1 cellular context compared by ENCODE assay signal in genomic region chr18:59835656-59836379, GRCh38.
TF ChIP-seq lines count a peak whose summit lies in the region.

No MANE protein-coding gene starts in this region.

TF ChIP-seq in GM23338, 12 proteins besides CTCF, POLR2A, EP300 and RAD21:
- TF ChIP-seq ZNF462 (CRISPR knock-in tag; IDR thresholded peaks at IDR 0.05), result no peak
- TF ChIP-seq CREB1 (CRISPR knock-in tag; IDR thresholded peaks at IDR 0.05; ENCODE audit: low read depth), result no peak
- no peak for TF ChIP-seq EZH2 (IDR thresholded peaks at IDR 0.05; ENCODE audit: low read depth, unreplicated experiment)
- TF ChIP-seq ZNF331 (CRISPR knock-in tag; IDR thresholded peaks at IDR 0.05; ENCODE audit: low read depth), result no peak
- TF ChIP-seq EZH2phosphoT487 (IDR thresholded peaks at IDR 0.05; ENCODE audit: unreplicated experiment), result no peak
- TF ChIP-seq NANOG (IDR thresholded peaks at IDR 0.05; ENCODE audit: borderline replicate concordance), result no peak
- TF ChIP-seq REST (IDR thresholded peaks at IDR 0.05; ENCODE audit: unreplicated experiment), result no peak
- no peak for TF ChIP-seq JUNB (IDR thresholded peaks at IDR 0.05; ENCODE audit: unreplicated experiment)
- no peak for TF ChIP-seq POLR2AphosphoS5 (IDR thresholded peaks at IDR 0.05; ENCODE audit: low read depth)
- no peak for TF ChIP-seq STAT1 (IDR thresholded peaks at IDR 0.05; ENCODE audit: unreplicated experiment)
- TF ChIP-seq ETS1 (IDR thresholded peaks at IDR 0.05), result no peak
- no peak for TF ChIP-seq ZNF114 (CRISPR knock-in tag; IDR thresholded peaks at IDR 0.05)
